11 cellular contexts compared by ENCODE assay signal in genomic region chr12:42180990-42181611, GRCh38. TPM values are rescaled to one million over a fixed set of nuclear protein-coding genes. Genes with fewer than 3 reads are reported as not detected.
DNase-seq lines count a peak whose midpoint lies in the region; ATAC-seq, FAIRE-seq and TF ChIP-seq lines count a peak whose summit lies in the region.
"Had no signal": no experiment of that assay in that cellular context is flagged by ENCODE, and none has a peak within 500 bp of the region (broad histone marks: within the 10 kb centered on the region; RNA-seq: fewer than 3 reads in every experiment).

No MANE protein-coding gene starts in this region.

- WGBS in K562 (ENCODE audit: insufficient coverage, low coverage, missing lambda C conversion rate) = 82% methylated on average over 2 of the region's 2 CpGs

- in situ Hi-C loops in K562 (cut with MboI) = no loop called here

- no TSS peak for BruUV-seq in K562 (replicated peaks; lab: Mats Ljungman, UMichigan)

- H3K27me3 ChIP-seq in K562 (ENCODE audit: control insufficient read depth in 2 of 2, insufficient read depth in 2 of 2, low read length in 2 of 2) = no peaks in the 10 kb centered on the region

- TF ChIP-seq EP300 in K562 (IDR thresholded peaks at IDR 0.05; ENCODE audit: low read length) = no peak

- H3K9ac ChIP-seq in K562 (ENCODE audit: insufficient read depth in 1 of 2, low read depth in 2 of 2, low read length in 2 of 2) = no peak overlapping the region

- H3K9me3 ChIP-seq in K562 (replicated peaks; ENCODE audit: control insufficient read depth, insufficient read depth, low read depth, low read length) = no peaks in the 10 kb centered on the region

- H2AFZ ChIP-seq in K562 (ENCODE audit: low read depth, low read length) = no peak overlapping the region

- TF ChIP-seq RAD21 in K562 (CRISPR knock-in tag; conservative IDR thresholded peaks at IDR 0.05 in 1 of 2, IDR thresholded peaks at IDR 0.05 in 1 of 2) = no peak

- peak; percentile 11 for DNase-seq in AG20443 (ENCODE audit: low spot score)
- DNase-seq in Jurkat, Clone E6-1 (ENCODE audit: low read depth, low spot score) = peak; percentile 25
- DNase-seq in K562 (ENCODE audit: extremely low read depth in 1 of 4, low spot score in 3 of 4) = no peak
- peak; percentile 21 for DNase-seq in left kidney (ENCODE audit: low read depth, low spot score)
- DNase-seq in DMS114 treated with DMSO at 0.1 percent for 48 hours (lab: John Stamatoyannopoulos, UW; ENCODE audit: unreplicated experiment) = no peak
- no peak for DNase-seq in stimulated activated naive CD4-positive, alpha-beta T cell (lab: John Stamatoyannopoulos, UW)
- DNase-seq: activated CD4-positive, alpha-beta T cell treated with anti-CD3 and anti-CD28 coated beads, Interleukin-2, amount 50 U/mL, for 4 hours; NCI-H2171 had no signal

- POLR2A ChIA-PET in K562 (lab: Yijun Ruan, JAX) = interaction anchor here (1.1 to 1.8 kb wide), 2 partner anchors 14 to 16 kb away, joined by 3 to 4 read pairs; no protein-coding TSS in a partner anchor

- H3K9me1 ChIP-seq in K562 (ENCODE audit: control insufficient read depth, insufficient read depth, low read length) = no peaks in the 10 kb centered on the region

- H3K4me3 ChIP-seq in Jurkat, Clone E6-1 (ENCODE audit: low read length) = no peak overlapping the region
- H3K4me3 ChIP-seq in K562 = no peak overlapping the region
- H3K4me3 ChIP-seq: smooth muscle cell had no signal

- H4K20me1 ChIP-seq in K562 (replicated peaks; ENCODE audit: control insufficient read depth, insufficient read depth, low read length) = no peaks in the 10 kb centered on the region

- no peaks in the 10 kb centered on the region for H3K79me2 ChIP-seq in K562 (ENCODE audit: control insufficient read depth, insufficient read depth, low read length)

- FAIRE-seq in K562 (lab: Jason Lieb, UNC) = no peak

- intact Hi-C loops in K562 (cut with micrococcal nuclease) = no loop called here

- no peaks in the 10 kb centered on the region for H3K4me1 ChIP-seq in K562 (replicated peaks in 1 of 2; ENCODE audit: control insufficient read depth in 2 of 2, insufficient read depth in 2 of 2, low read length in 2 of 2)

- no peak overlapping the region for H3K27ac ChIP-seq in K562 (ENCODE audit: extremely low read depth, low read depth, low read length)

- no peak for TF ChIP-seq CTCF in K562 (IDR thresholded peaks at IDR 0.05 in 2 of 3, conservative IDR thresholded peaks at IDR 0.05 in 1 of 3; ENCODE audit: insufficient read depth in 2 of 3, low read depth in 1 of 3, low read length in 3 of 3)

- no peak for TF ChIP-seq POLR2A in K562 (conservative IDR thresholded peaks at IDR 0.05)

- peaks cover 3% of the 10 kb centered on the region; the same call in 2 of the 3 replicates for H3K36me3 ChIP-seq in K562 (ENCODE audit: control insufficient read depth, insufficient read depth, low read length)

- no peak overlapping the region for H3K4me2 ChIP-seq in K562 (ENCODE audit: insufficient read depth, low read length)
- H3K4me2 ChIP-seq: smooth muscle cell had no signal

- CTCF ChIA-PET in K562 (lab: Yijun Ruan, JAX; ENCODE audit: low intra/inter-chr PET ratio) = no interaction called here

- ATAC-seq in K562 (no peak; the same call in 2 of the 3 replicates), GM21529 (IDR thresholded peaks at IDR 0.05; ENCODE audit: unreplicated experiment) (no peak), GM21528 (IDR thresholded peaks at IDR 0.05; ENCODE audit: low FRiP score, unreplicated experiment) (no peak)

TF ChIP-seq in K562, 482 proteins besides CTCF, POLR2A, EP300 and RAD21:
- TF ChIP-seq CEBPB (tag; IDR thresholded peaks at IDR 0.05) (peak; percentile 79), KDM1A (IDR thresholded peaks at IDR 0.05) (no peak)

RNA-seq across cellular contexts. Expression of gene GXYLT1, which starts 36.4 kb away (rescaled TPM):
- 10.1 TPM for polyA plus RNA-seq in Jurkat, Clone E6-1 (2012; ENCODE audit: insufficient read depth, insufficient read length)
- 6.4 and 19.2 TPM in 2 replicates for total RNA-seq in K562 (2011; cell fraction: chromatin; rRNA removed; ENCODE audit: low replicate concordance)
- 2.7 and 3.2 TPM in 2 replicates for total RNA-seq in K562 (2011; cell fraction: nucleolus; rRNA removed)
- 8.8 and 15.0 TPM in 2 replicates for total RNA-seq in K562 (2011; cell fraction: nucleoplasm; rRNA removed)
- total RNA-seq in K562 (2014; rRNA removed) (4.7 and 5.5 TPM in 2 replicates), K562 (2014; rRNA removed; fragmentation: Illumina TruSeq; extraction: Trizol) (4.8 and 5.4 TPM in 2 replicates), K562 (2015; rRNA removed; fragmentation: Illumina TruSeq; extraction: Trizol) (4.6 TPM in 2 replicates), K562 (2021) (4.7 and 6.8 TPM in 2 replicates)
- polyA plus RNA-seq in K562 (2011; rRNA removed) (5.4 and 9.3 TPM in 2 replicates), K562 (2014; fragmentation: Illumina TruSeq; extraction: Trizol) (6.3 and 7.0 TPM in 2 replicates), K562 (2014; fragmentation: Nextera tagmentation; extraction: Ambion mirVana) (1 to 10 TPM; 1.4 to 1.7 TPM), K562 (2014; rRNA removed) (4.5 and 5.5 TPM in 2 replicates)
- 1.4 and 2.4 TPM in 2 replicates for polyA plus RNA-seq in K562 (2011; cell fraction: cytosol; rRNA removed)
- polyA plus RNA-seq in K562 (2011; cell fraction: nucleus; rRNA removed) = 2.1 and 2.3 TPM in 2 replicates
- polyA plus RNA-seq in K562 (2012) = 5.2 and 5.9 TPM in 2 replicates
- 10.5 and 14.0 TPM in 2 replicates for polyA minus RNA-seq in K562 (2011; rRNA and poly(A)+ RNA removed)
- 5.0 and 6.3 TPM in 2 replicates for polyA minus RNA-seq in K562 (2011; cell fraction: cytosol; rRNA and poly(A)+ RNA removed)
- polyA minus RNA-seq in K562 (2011; cell fraction: nucleus; rRNA and poly(A)+ RNA removed) = 3.2 and 4.4 TPM in 2 replicates

RNA-seq across cellular contexts. Expression of gene YAF2, which starts 56.9 kb away (rescaled TPM):
- 21.2 TPM for polyA plus RNA-seq in Jurkat, Clone E6-1 (2012; ENCODE audit: insufficient read depth, insufficient read length)
- 29.9 and 96.3 TPM in 2 replicates for total RNA-seq in K562 (2011; cell fraction: chromatin; rRNA removed; ENCODE audit: low replicate concordance)
- total RNA-seq in K562 (2011; cell fraction: nucleolus; rRNA removed) = 17.0 and 22.8 TPM in 2 replicates
- 44.9 and 92.1 TPM in 2 replicates for total RNA-seq in K562 (2011; cell fraction: nucleoplasm; rRNA removed)
- total RNA-seq in K562 (2014; rRNA removed) (10.6 and 12.4 TPM in 2 replicates), K562 (2014; rRNA removed; fragmentation: Illumina TruSeq; extraction: Trizol) (22.0 and 22.3 TPM in 2 replicates), K562 (2015; rRNA removed; fragmentation: Illumina TruSeq; extraction: Trizol) (15.9 and 20.3 TPM in 2 replicates), K562 (2021) (25.4 and 26.4 TPM in 2 replicates)
- polyA plus RNA-seq in K562 (2011; rRNA removed) (17.4 and 26.1 TPM in 2 replicates), K562 (2014; fragmentation: Illumina TruSeq; extraction: Trizol) (19.1 and 22.9 TPM in 2 replicates), K562 (2014; fragmentation: Nextera tagmentation; extraction: Ambion mirVana) (10 to 100 TPM; 14.9 to 19.6 TPM), K562 (2014; rRNA removed) (18.1 and 21.3 TPM in 2 replicates)
- polyA plus RNA-seq in K562 (2011; cell fraction: cytosol; rRNA removed) = 3.4 and 7.8 TPM in 2 replicates
- 16.3 and 17.4 TPM in 2 replicates for polyA plus RNA-seq in K562 (2011; cell fraction: nucleus; rRNA removed)
- polyA plus RNA-seq in K562 (2012) = 14.2 and 16.2 TPM in 2 replicates
- 17.9 and 20.4 TPM in 2 replicates for polyA minus RNA-seq in K562 (2011; rRNA and poly(A)+ RNA removed)
- 14.8 and 19.3 TPM in 2 replicates for polyA minus RNA-seq in K562 (2011; cell fraction: cytosol; rRNA and poly(A)+ RNA removed)
- polyA minus RNA-seq in K562 (2011; cell fraction: nucleus; rRNA and poly(A)+ RNA removed) = 23.6 and 27.1 TPM in 2 replicates

Comparison
In these comparisons a context has a peak if more than half of its experiments do, and no peak if none do; other contexts are left out.
1. DNase-seq: peak in AG20443 (single experiment), Jurkat, Clone E6-1 (single experiment) and left kidney (single experiment); none in K562 (0 of 4), DMS114 treated with DMSO at 0.1 percent for 48 hours (single experiment) and stimulated activated naive CD4-positive, alpha-beta T cell (0 of 6).